ENCODE assay signal across 28 cellular contexts in genomic region chr10:70622981-70623844, GRCh38. TPM values are rescaled to one million over a fixed set of nuclear protein-coding genes. Genes with fewer than 3 reads are reported as not detected.
DNase-seq lines count a peak whose midpoint lies in the region; ATAC-seq and TF ChIP-seq lines count a peak whose summit lies in the region.
"Had no signal": no experiment of that assay in that cellular context is flagged by ENCODE, and none has a peak within 500 bp of the region (broad histone marks: within the 10 kb centered on the region; RNA-seq: fewer than 3 reads in every experiment).

No MANE protein-coding gene starts in this region.

- CTCF ChIA-PET in HEK293 (lab: Yijun Ruan, JAX) (interaction anchor here (0.6 to 1.3 kb wide), 3 partner anchors 73 to 136 kb away, joined by 3 read pairs; no protein-coding TSS in a partner anchor), T-cell (lab: Charles Lee) (interaction anchor here in 1 of 2 donors (0.7 kb wide), 2 partner anchors 11 to 32 kb away, joined by 3 to 5 read pairs; no protein-coding TSS in a partner anchor)

- no peak overlapping the region for H3K27ac Mint-ChIP-seq in T-cell
- H3K27ac Mint-ChIP-seq: activated CD4-positive, alpha-beta T cell treated with anti-CD3 and anti-CD28 coated beads for 36 hours; activated naive CD4-positive, alpha-beta T cell treated with anti-CD3 and anti-CD28 coated beads, Interleukin-2, amount 50 U/mL, for 72 hours; activated T-cell treated with anti-CD3 and anti-CD28 coated beads, Interleukin-2, amount 50 U/mL, for 72 hours; effector memory CD8-positive, alpha-beta T cell had no signal

- H3K27me3 ChIP-seq in heart left ventricle: no peaks in the 10 kb centered on the region
- H3K27me3 ChIP-seq: esophagus squamous epithelium had no signal

- H3K4me3 ChIP-seq in HEK293 (ENCODE audit: low read depth, low read length): no peak overlapping the region
- H3K4me3 ChIP-seq in cardiac fibroblast (replicated peaks in 1 of 2; ENCODE audit: low read depth in 2 of 2, low read length in 2 of 2): no peak overlapping the region
- no peak overlapping the region for H3K4me3 ChIP-seq in heart left ventricle
- H3K4me3 ChIP-seq: esophagus squamous epithelium, smooth muscle cell had no signal

- DNase-seq in cardiac fibroblast (ENCODE audit: low read depth in 2 of 2) (peak; percentile 65 to 69), heart left ventricle (no peak), sciatic nerve (ENCODE audit: low spot score) (no peak), 8988T (no peak), T-cell (no peak), hippocampal formation (lab: John Stamatoyannopoulos, UW) (no peak)
- DNase-seq: activated CD4-positive, alpha-beta T cell treated with anti-CD3 and anti-CD28 coated beads for 36 hours; activated T-cell treated with anti-CD3 and anti-CD28 coated beads, Interleukin-2, amount 50 U/mL, for 72 hours; CD8-positive, alpha-beta memory T cell; DMS153; effector memory CD8-positive, alpha-beta T cell; esophagus squamous epithelium; GDM1; NCI-H1105 treated with DMSO at 0.1 percent for 48 hours; NCI-H2029 treated with DMSO at 0.1 percent for 48 hours; NCI-H345; NK-92 treated with Interleukin-12 subunit alpha and Interleukin-12 subunit beta, amount 100 ng/mL, for 24 hours; stimulated activated CD4-positive, alpha-beta T cell treated with anti-CD3 and anti-CD28 coated beads, Interleukin-2, amount 100 ng/mL, for 48 hours; stimulated activated naive CD4-positive, alpha-beta T cell treated with Interleukin-2 at 50 U/mL for 16 hours; T-helper 1 cell had no signal

- 90 to 96% (median 94%) methylated on average over 2 to 3 of the region's 3 CpGs for WGBS in heart left ventricle, 4 donors

- no peaks in the 10 kb centered on the region for H3K36me3 Mint-ChIP-seq in T-cell

- H3K4me1 ChIP-seq in HEK293 (ENCODE audit: control insufficient read depth, insufficient read depth, low read length): no peaks in the 10 kb centered on the region
- no peaks in the 10 kb centered on the region for H3K4me1 ChIP-seq in heart left ventricle

- POLR2A ChIA-PET in HEK293 (lab: Yijun Ruan, JAX): interaction anchor here (0.6 kb wide), 1 partner anchor 814 kb away, joined by 4 read pairs; no protein-coding TSS in a partner anchor
- POLR2A ChIA-PET in T-cell (lab: Charles Lee): no interaction called here

- peak in 3 of 4 donors; percentile 44 to 77 (median 61) for ATAC-seq in heart left ventricle
- ATAC-seq in sciatic nerve: peak; percentile 82
- no peak for ATAC-seq in T-cell (replicated peaks in 1 of 4)
- ATAC-seq: activated CD4-positive, alpha-beta T cell treated with anti-CD3 and anti-CD28 coated beads for 36 hours; activated naive CD4-positive, alpha-beta T cell treated with anti-CD3 and anti-CD28 coated beads, Interleukin-2, amount 50 U/mL, for 72 hours; activated T-cell treated with anti-CD3 and anti-CD28 coated beads, Interleukin-2, amount 50 U/mL, for 72 hours; effector memory CD8-positive, alpha-beta T cell had no signal

- no peaks in the 10 kb centered on the region for H3K27me3 Mint-ChIP-seq in T-cell
- H3K27me3 Mint-ChIP-seq: CD8-positive, alpha-beta memory T cell; effector memory CD8-positive, alpha-beta T cell had no signal

- TF ChIP-seq POLR2A in heart left ventricle (IDR thresholded peaks at IDR 0.05): no peak

- peaks cover 0 to 11% (median 5%) of the 10 kb centered on the region in 3 donors for H3K4me1 Mint-ChIP-seq in T-cell

- H3K9me3 ChIP-seq in HEK293 (ENCODE audit: control insufficient read depth, insufficient read depth, low read depth, low read length) (no peaks in the 10 kb centered on the region), heart left ventricle (peaks cover 0 to 37% (median 7%) of the 10 kb centered on the region in 12 donors)

- H3K4me3 Mint-ChIP-seq in T-cell: no peak overlapping the region
- H3K4me3 Mint-ChIP-seq: activated CD4-positive, alpha-beta T cell treated with anti-CD3 and anti-CD28 coated beads for 36 hours; activated T-cell treated with anti-CD3 and anti-CD28 coated beads, Interleukin-2, amount 50 U/mL, for 72 hours; CD8-positive, alpha-beta memory T cell; effector memory CD8-positive, alpha-beta T cell had no signal

- intact Hi-C loops in heart left ventricle (cut with DNase I) (no loop called here), sciatic nerve (cut with DNase I) (no loop called here)

- H3K36me3 ChIP-seq in HEK293 (ENCODE audit: control insufficient read depth in 2 of 2, insufficient read depth in 1 of 2, low read length in 2 of 2) (no peaks in the 10 kb centered on the region), heart left ventricle (no peaks in the 10 kb centered on the region)
- H3K36me3 ChIP-seq: esophagus squamous epithelium had no signal

- TF ChIP-seq CTCF in HEK293 (tag by site-specific recombination; IDR thresholded peaks at IDR 0.05) (no peak), cardiac fibroblast (IDR thresholded peaks at IDR 0.05; ENCODE audit: low read depth, low read length) (no peak), heart left ventricle (IDR thresholded peaks at IDR 0.05) (no peak)

- H3K27ac ChIP-seq in HEK293 (ENCODE audit: extremely low read depth, low read depth, low read length): no peak overlapping the region
- H3K27ac ChIP-seq in heart left ventricle: peak overlapping the region in 3 of 12 donors; percentile 7 to 57 (median 12)

- H3K9me3 Mint-ChIP-seq in T-cell: peaks cover 12 to 18% (median 17%) of the 10 kb centered on the region in 3 donors
- H3K9me3 Mint-ChIP-seq: effector memory CD8-positive, alpha-beta T cell had no signal

TF ChIP-seq in HEK293, 187 proteins besides CTCF, POLR2A, EP300 and RAD21:
- TF ChIP-seq GLIS1 (tag by site-specific recombination; IDR thresholded peaks at IDR 0.05) (peak; percentile 9), ZNF621 (tag by site-specific recombination; IDR thresholded peaks at IDR 0.05) (no peak)
TF ChIP-seq in HEK293: peak in this region for 1.

RNA-seq across cellular contexts. Expression of gene PRF1, which starts 20.7 kb away (rescaled TPM):
- total RNA-seq in heart left ventricle: 10 to 100 TPM in 1 of 9 donors, 1 to 10 TPM in 4, under 1 TPM in 4; 0.50 to 19.4 (median 1.4) TPM
- polyA plus RNA-seq in heart left ventricle: 1 to 10 TPM in 1 of 2 donors, under 1 TPM in 1; 0.68 to 1.0 TPM
- 7.6 TPM for total RNA-seq in sciatic nerve
- 100 to 1,000 TPM in 1 of 5 donors, 10 to 100 TPM in 4; 32.6 to 146 (median 63.0) TPM for total RNA-seq in T-cell
- total RNA-seq: cerebellum, lung microvascular endothelial cell, myocyte, pulmonary artery endothelial cell, smooth muscle cell had no signal
- polyA plus RNA-seq: keratinocyte, smooth muscle cell had no signal

RNA-seq across cellular contexts. Expression of gene ADAMTS14, which starts 49.1 kb away (rescaled TPM):
- total RNA-seq in heart left ventricle (1 to 10 TPM in 2 of 9 donors, under 1 TPM in 6, not detected in 1; 0.16 to 3.8 (median 0.47) TPM), sciatic nerve (3.1 TPM), T-cell (under 1 TPM in 4 of 5 donors, not detected in 1; 0.09 to 0.13 (median 0.10) TPM)
- under 1 TPM; 0.11 to 0.30 TPM for polyA plus RNA-seq in heart left ventricle
- total RNA-seq: activated CD4-positive, alpha-beta T cell treated with anti-CD3 and anti-CD28 coated beads for 36 hours; CD8-positive, alpha-beta memory T cell; lung microvascular endothelial cell had no signal

Comparison
In these comparisons a context has a peak if more than half of its experiments do, and no peak if none do; other contexts are left out.
1. DNase-seq: peak in cardiac fibroblast (2 of 2); none in heart left ventricle (0 of 5), sciatic nerve (single experiment), 8988T (single experiment), T-cell (0 of 34) and hippocampal formation (0 of 2).
2. ATAC-seq: peak in heart left ventricle (3 of 4) and sciatic nerve (single experiment); none in T-cell (0 of 4).